1 cellular context compared by ENCODE assay signal in the genomic region with DNA sequence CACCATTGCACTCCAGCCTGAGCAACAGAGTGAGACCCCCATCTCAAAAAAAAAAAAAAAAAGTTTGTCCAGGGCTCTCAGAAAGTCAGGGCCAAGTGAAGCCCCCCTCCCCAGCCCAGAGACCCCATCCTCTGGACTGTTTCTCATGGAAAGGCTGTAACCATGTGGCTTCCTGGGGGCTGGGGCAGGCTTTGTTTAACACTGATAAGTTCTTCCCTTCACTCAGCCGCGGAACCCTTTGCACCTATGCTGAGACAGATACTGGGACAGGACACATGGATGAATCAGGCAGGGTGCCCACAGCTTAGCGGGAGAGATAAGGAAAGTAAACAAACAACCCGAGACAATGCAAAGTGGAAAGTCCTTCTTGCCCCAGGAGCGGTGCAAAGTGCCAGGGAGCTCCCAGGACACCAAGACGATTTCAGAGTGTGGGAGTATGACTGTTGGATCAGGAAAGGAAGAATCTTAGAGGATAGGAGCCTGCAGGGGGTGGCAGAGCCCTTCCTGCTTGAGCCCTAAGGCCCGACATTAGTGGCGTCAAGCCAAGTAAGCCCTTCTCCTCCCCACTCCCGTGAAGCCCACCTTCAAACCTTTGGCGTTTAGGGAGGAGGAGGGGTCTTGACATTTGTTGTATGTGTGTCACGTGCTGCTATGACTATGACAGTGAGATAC.
A peak's percentile ranks its signal among the peaks of the same experiment; 100 is the strongest.
TF ChIP-seq lines count a peak whose summit lies in the region.

No MANE protein-coding gene starts in this region.

TF ChIP-seq in SK-N-SH, 30 proteins besides CTCF, POLR2A, EP300 and RAD21:
- TF ChIP-seq, protein P1, sequence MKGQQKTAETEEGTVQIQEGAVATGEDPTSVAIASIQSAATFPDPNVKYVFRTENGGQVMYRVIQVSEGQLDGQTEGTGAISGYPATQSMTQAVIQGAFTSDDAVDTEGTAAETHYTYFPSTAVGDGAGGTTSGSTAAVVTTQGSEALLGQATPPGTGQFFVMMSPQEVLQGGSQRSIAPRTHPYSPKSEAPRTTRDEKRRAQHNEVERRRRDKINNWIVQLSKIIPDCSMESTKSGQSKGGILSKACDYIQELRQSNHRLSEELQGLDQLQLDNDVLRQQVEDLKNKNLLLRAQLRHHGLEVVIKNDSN (IDR thresholded peaks at IDR 0.05; ENCODE audit: borderline replicate concordance, low read depth) = peak; percentile 56; the same call in 1 of the 2 replicates
- TF ChIP-seq RXRA (IDR thresholded peaks at IDR 0.05; ENCODE audit: borderline replicate concordance, low read depth) (no peak), SMC3 (IDR thresholded peaks at IDR 0.05; ENCODE audit: low read depth, low read length) (peak; percentile 31), NFIC (IDR thresholded peaks at IDR 0.05; ENCODE audit: borderline replicate concordance) (peak; percentile 66; the same call in 1 of the 2 replicates)
- TF ChIP-seq, protein P2, sequence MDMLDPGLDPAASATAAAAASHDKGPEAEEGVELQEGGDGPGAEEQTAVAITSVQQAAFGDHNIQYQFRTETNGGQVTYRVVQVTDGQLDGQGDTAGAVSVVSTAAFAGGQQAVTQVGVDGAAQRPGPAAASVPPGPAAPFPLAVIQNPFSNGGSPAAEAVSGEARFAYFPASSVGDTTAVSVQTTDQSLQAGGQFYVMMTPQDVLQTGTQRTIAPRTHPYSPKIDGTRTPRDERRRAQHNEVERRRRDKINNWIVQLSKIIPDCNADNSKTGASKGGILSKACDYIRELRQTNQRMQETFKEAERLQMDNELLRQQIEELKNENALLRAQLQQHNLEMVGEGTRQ (IDR thresholded peaks at IDR 0.05; ENCODE audit: borderline replicate concordance, low read depth, low read length) = no peak
TF ChIP-seq in SK-N-SH: peak in this region for 3.
